ENCODE assay signal across 16 cellular contexts in the genomic region with DNA sequence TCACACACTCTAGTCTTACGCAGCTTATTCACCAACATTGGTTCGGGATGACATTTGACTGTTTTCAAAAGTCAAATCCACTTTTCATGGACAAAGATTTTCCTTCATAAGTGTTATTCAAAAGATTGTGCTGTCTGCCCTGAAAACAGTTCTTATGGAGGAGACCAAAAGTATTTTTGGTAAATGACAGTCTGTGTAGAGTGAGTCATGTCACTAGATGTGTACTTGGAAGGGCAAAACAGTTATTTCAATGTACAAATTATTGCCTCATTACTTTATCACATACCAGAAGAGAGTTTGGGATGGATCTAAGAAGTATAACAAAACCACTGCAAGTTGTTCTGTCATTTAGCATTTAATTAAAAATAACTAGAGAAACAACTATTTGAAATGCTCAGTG.
A peak's percentile ranks its signal among the peaks of the same experiment; 100 is the strongest.
DNase-seq lines count a peak whose midpoint lies in the region; ATAC-seq and TF ChIP-seq lines count a peak whose summit lies in the region.
"Had no signal": no experiment of that assay in that cellular context is flagged by ENCODE, and none has a peak within 500 bp of the region (broad histone marks: within the 10 kb centered on the region; RNA-seq: fewer than 3 reads in every experiment).

No MANE protein-coding gene starts in this region.

- H3K36me3 ChIP-seq in heart left ventricle (no peaks in the 10 kb centered on the region), ascending aorta (no peaks in the 10 kb centered on the region), tibial artery (no peaks in the 10 kb centered on the region), stomach (no peaks in the 10 kb centered on the region), uterus (no peaks in the 10 kb centered on the region)
- H3K36me3 ChIP-seq: SJSA1 had no signal

- H3K27me3 ChIP-seq in heart left ventricle (no peaks in the 10 kb centered on the region), ascending aorta (no peaks in the 10 kb centered on the region), tibial artery (no peaks in the 10 kb centered on the region), stomach (no peaks in the 10 kb centered on the region), uterus (no peaks in the 10 kb centered on the region)
- H3K27me3 ChIP-seq: SJSA1 had no signal

- H3K27ac ChIP-seq in heart left ventricle (peak overlapping the region in 8 of 12 donors; percentile 25 to 66 (median 43)), ascending aorta (peak overlapping the region; percentile 63), tibial artery (peak overlapping the region; percentile 7 to 44), stomach (no peak overlapping the region), uterus (no peak overlapping the region)
- H3K27ac ChIP-seq: C4-2B, SJSA1 had no signal

- DNase-seq in heart left ventricle (no peak), cardiac septum (ENCODE audit: low spot score) (no peak), ascending aorta (ENCODE audit: low spot score in 2 of 2) (no peak), hepatic stellate cell (ENCODE audit: low spot score) (peak; percentile 21), tibial artery (no peak), stomach (no peak), uterus (no peak)
- DNase-seq: DMS 273 treated with DMSO at 0.1 percent for 48 hours, HFFc6, NCI-H187, NCI-H446, OCI-M1, RPMI8226 had no signal

- TF ChIP-seq POLR2A in heart left ventricle (IDR thresholded peaks at IDR 0.05) (no peak), stomach (IDR thresholded peaks at IDR 0.05) (no peak), uterus (IDR thresholded peaks at IDR 0.05) (no peak)

- no peaks in the 10 kb centered on the region for H3K9me3 ChIP-seq in heart left ventricle
- no peaks in the 10 kb centered on the region for H3K9me3 ChIP-seq in ascending aorta
- H3K9me3 ChIP-seq in tibial artery, result no peaks in the 10 kb centered on the region
- no peaks in the 10 kb centered on the region for H3K9me3 ChIP-seq in stomach
- H3K9me3 ChIP-seq in uterus, result no peaks in the 10 kb centered on the region
- H3K9me3 ChIP-seq: SJSA1 had no signal

- H3K4me3 ChIP-seq in heart left ventricle (no peak overlapping the region), ascending aorta (no peak overlapping the region), tibial artery (no peak overlapping the region), stomach (no peak overlapping the region), uterus (no peak overlapping the region)
- H3K4me3 ChIP-seq: SJSA1 had no signal

- 77 to 96% (median 91%) methylated on average over 2 of the region's 2 CpGs for WGBS in heart left ventricle, 4 donors
- 84 to 96% (median 87%) methylated on average over 2 of the region's 2 CpGs for WGBS in stomach, 5 donors

- H3K4me1 ChIP-seq in heart left ventricle, result peaks cover 0 to 35% (median 18%) of the 10 kb centered on the region in 12 donors
- peaks cover 3 to 30% of the 10 kb centered on the region in 2 donors for H3K4me1 ChIP-seq in ascending aorta
- peaks cover 5 to 50% (median 17%) of the 10 kb centered on the region in 4 donors for H3K4me1 ChIP-seq in tibial artery
- H3K4me1 ChIP-seq in stomach, result peaks cover 0 to 14% (median 0%) of the 10 kb centered on the region in 4 donors
- H3K4me1 ChIP-seq in uterus, result no peaks in the 10 kb centered on the region

- TF ChIP-seq CTCF in heart left ventricle (IDR thresholded peaks at IDR 0.05) (no peak), ascending aorta (IDR thresholded peaks at IDR 0.05) (no peak), tibial artery (IDR thresholded peaks at IDR 0.05) (no peak), stomach (IDR thresholded peaks at IDR 0.05) (no peak), uterus (IDR thresholded peaks at IDR 0.05) (no peak)

- ATAC-seq in heart left ventricle (peak in 3 of 4 donors; percentile 65 to 70 (median 66)), HG03108 (IDR thresholded peaks at IDR 0.05; ENCODE audit: unreplicated experiment) (no peak)

- TF ChIP-seq EP300 in stomach (IDR thresholded peaks at IDR 0.05), result no peak

- intact Hi-C loops in heart left ventricle (cut with DNase I) (no loop called here), cardiac septum (cut with DNase I) (no loop called here), ascending aorta (cut with DNase I) (no loop called here), tibial artery (cut with DNase I; ENCODE audit: low total_unique reads) (no loop called here), stomach (cut with DNase I; ENCODE audit: low total_unique reads) (no loop called here), uterus (cut with DNase I; ENCODE audit: low total_unique reads) (no loop called here)

Comparison
In these comparisons a context has a peak if more than half of its experiments do, and no peak if none do; other contexts are left out.
1. H3K27ac ChIP-seq: peak in heart left ventricle (8 of 12), ascending aorta (2 of 2) and tibial artery (2 of 2); none in stomach (0 of 5) and uterus (0 of 2).